19 cellular contexts compared by ENCODE assay signal in the genomic region with DNA sequence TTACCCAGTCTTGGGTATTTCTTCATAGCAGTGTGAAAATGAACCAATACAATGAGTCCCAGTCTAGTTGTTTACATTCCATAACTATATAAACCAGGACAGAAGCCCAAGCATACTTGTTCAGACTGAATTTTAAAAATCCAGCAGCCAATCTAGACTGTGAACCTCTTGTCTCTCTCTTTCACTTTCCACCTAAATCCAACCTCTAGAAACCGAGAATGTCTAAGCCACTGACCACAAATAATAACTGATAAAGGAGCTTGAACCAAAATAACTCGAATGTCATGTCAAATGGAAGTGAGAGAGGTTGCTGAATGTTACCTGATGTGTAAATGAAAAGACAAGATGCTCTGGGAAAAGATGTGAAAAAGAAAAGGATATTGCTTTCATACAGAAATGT.
"Had no signal": no experiment of that assay in that cellular context is flagged by ENCODE, and none has a peak within 500 bp of the region (broad histone marks: within the 10 kb centered on the region; RNA-seq: fewer than 3 reads in every experiment).

No MANE protein-coding gene starts in this region.

- H3K36me3 ChIP-seq: heart left ventricle, neutrophil, spleen, tibial nerve, upper lobe of right lung, vagina had no signal

- ATAC-seq: heart left ventricle; left lobe of liver; mucosa of descending colon; naive thymus-derived CD8-positive, alpha-beta T cell; sciatic nerve; stimulated activated naive B cell treated with anti-CD40 and anti-IgM and Interleukin-4, amounts not matched to agents 10 μg/mL and 1 μg/mL and 100 μg/mL, for 72 hours; stimulated activated naive CD8-positive, alpha-beta T cell treated with anti-CD3 and anti-CD28 coated beads, Interleukin-15, amount 100 ng/mL, for 72 hours; upper lobe of right lung had no signal

- H3K4me3 ChIP-seq: dorsolateral prefrontal cortex, heart left ventricle, mucosa of descending colon, spleen, testis, tibial nerve, upper lobe of right lung, vagina had no signal

- DNase-seq: dorsolateral prefrontal cortex; effector CD8-positive, alpha-beta T cell; heart left ventricle; islet precursor cell; mammary epithelial cell; mucosa of descending colon; naive thymus-derived CD8-positive, alpha-beta T cell; spleen; stimulated activated CD4-positive, alpha-beta T cell treated with anti-CD3 and anti-CD28 coated beads, Interleukin-2, amount 100 ng/mL, for 24 hours; stimulated activated CD4-positive, alpha-beta T cell treated with anti-CD3 and anti-CD28 coated beads, Interleukin-4, amount 100 ng/mL, for 4 hours; stimulated activated naive B cell treated with anti-CD40 and anti-IgM and Interleukin-4, amounts not matched to agents 10 μg/mL and 1 μg/mL and 100 μg/mL, for 72 hours; stimulated activated naive CD8-positive, alpha-beta T cell treated with anti-CD3 and anti-CD28 coated beads, Interleukin-15, amount 100 ng/mL, for 72 hours; testis; upper lobe of right lung had no signal

- H3K4me1 ChIP-seq: heart left ventricle, spleen, testis, tibial nerve, upper lobe of right lung, vagina had no signal

- H3K9me3 ChIP-seq: heart left ventricle, mucosa of descending colon, neutrophil, spleen, testis, tibial nerve, upper lobe of right lung, vagina had no signal

- H3K27me3 ChIP-seq: heart left ventricle, neutrophil, spleen, testis, tibial nerve, upper lobe of right lung, vagina had no signal

- H3K27ac ChIP-seq: dorsolateral prefrontal cortex, heart left ventricle, neutrophil, spleen, testis, tibial nerve, upper lobe of right lung, vagina had no signal
